Comparison of ENCODE assay signal across 1 cellular context in genomic region chr19:38727306-38727867, GRCh38.
TF ChIP-seq lines count a peak whose summit lies in the region.

No MANE protein-coding gene starts in this region.

TF ChIP-seq in K562, 482 proteins besides CTCF, POLR2A, EP300 and RAD21 (continued from another document):
- TF ChIP-seq POLR2G (IDR thresholded peaks at IDR 0.05; ENCODE audit: low read depth, low read length) (0 out of 2 replicates have a peak, but pooled peaks have one; percentile 36), KHSRP (IDR thresholded peaks at IDR 0.05) (no peak)
- TF ChIP-seq, protein P1, sequence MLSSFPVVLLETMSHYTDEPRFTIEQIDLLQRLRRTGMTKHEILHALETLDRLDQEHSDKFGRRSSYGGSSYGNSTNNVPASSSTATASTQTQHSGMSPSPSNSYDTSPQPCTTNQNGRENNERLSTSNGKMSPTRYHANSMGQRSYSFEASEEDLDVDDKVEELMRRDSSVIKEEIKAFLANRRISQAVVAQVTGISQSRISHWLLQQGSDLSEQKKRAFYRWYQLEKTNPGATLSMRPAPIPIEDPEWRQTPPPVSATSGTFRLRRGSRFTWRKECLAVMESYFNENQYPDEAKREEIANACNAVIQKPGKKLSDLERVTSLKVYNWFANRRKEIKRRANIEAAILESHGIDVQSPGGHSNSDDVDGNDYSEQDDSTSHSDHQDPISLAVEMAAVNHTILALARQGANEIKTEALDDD (IDR thresholded peaks at IDR 0.05): no peak
